Comparison of ENCODE assay signal across 25 cellular contexts in genomic region chr19:7304200-7304599, GRCh38.
"Had no signal": no experiment of that assay in that cellular context is flagged by ENCODE, and none has a peak within 500 bp of the region (broad histone marks: within the 10 kb centered on the region; RNA-seq: fewer than 3 reads in every experiment).

No MANE protein-coding gene starts in this region.

- H3K27me3 ChIP-seq: adrenal gland, body of pancreas, breast epithelium had no signal

- H3K9me3 ChIP-seq: adrenal gland, body of pancreas, breast epithelium had no signal

- H3K27ac ChIP-seq: adrenal gland, body of pancreas, breast epithelium, PC-9, RWPE1, WERI-Rb-1 had no signal

- ATAC-seq: activated CD8-positive, alpha-beta T cell treated with anti-CD3 and anti-CD28 coated beads for 36 hours; activated naive CD4-positive, alpha-beta T cell treated with anti-CD3 and anti-CD28 coated beads, Interleukin-2, amount 50 U/mL, for 72 hours; body of pancreas; Right ventricle myocardium inferior had no signal

- H3K4me1 ChIP-seq: adrenal gland, body of pancreas, breast epithelium had no signal

- H3K36me3 ChIP-seq: adrenal gland, breast epithelium, WERI-Rb-1 had no signal

- DNase-seq: activated CD4-positive, alpha-beta T cell treated with anti-CD3 and anti-CD28 coated beads, Interleukin-2, amount 10 ng/mL, durations not matched to agents 24 days and 14 days; activated CD4-positive, alpha-beta T cell treated with anti-CD3 and anti-CD28 coated beads, Interleukin-2, amount 50 U/mL, for 4 hours; activated CD4-positive, CD25-positive, alpha-beta regulatory T cell; activated CD8-positive, alpha-beta T cell treated with anti-CD3 and anti-CD28 coated beads for 36 hours; activated gamma-delta T cell treated with Interleukin-2 at 50 U/mL for 16 hours; activated naive CD4-positive, alpha-beta T cell treated with anti-CD3 and anti-CD28 coated beads for 36 hours; activated T-cell treated with anti-CD3 and anti-CD28 coated beads, Interleukin-2, amount 50 U/mL, for 24 hours; adrenal gland; body of pancreas; Kasumi-1; KG1; MM.1S; NCI-H1092; NCI-H1436 treated with DMSO at 0.1 percent for 48 hours; NCI-H1694 treated with DMSO at 0.1 percent for 48 hours; NCI-H2029; NCI-H345; NCI-H524 treated with DMSO at 0.1 percent for 48 hours; PC-9; T1000; WERI-Rb-1 had no signal

- H3K4me3 ChIP-seq: adrenal gland, body of pancreas, breast epithelium, PC-9 had no signal
